In the genomic region with DNA sequence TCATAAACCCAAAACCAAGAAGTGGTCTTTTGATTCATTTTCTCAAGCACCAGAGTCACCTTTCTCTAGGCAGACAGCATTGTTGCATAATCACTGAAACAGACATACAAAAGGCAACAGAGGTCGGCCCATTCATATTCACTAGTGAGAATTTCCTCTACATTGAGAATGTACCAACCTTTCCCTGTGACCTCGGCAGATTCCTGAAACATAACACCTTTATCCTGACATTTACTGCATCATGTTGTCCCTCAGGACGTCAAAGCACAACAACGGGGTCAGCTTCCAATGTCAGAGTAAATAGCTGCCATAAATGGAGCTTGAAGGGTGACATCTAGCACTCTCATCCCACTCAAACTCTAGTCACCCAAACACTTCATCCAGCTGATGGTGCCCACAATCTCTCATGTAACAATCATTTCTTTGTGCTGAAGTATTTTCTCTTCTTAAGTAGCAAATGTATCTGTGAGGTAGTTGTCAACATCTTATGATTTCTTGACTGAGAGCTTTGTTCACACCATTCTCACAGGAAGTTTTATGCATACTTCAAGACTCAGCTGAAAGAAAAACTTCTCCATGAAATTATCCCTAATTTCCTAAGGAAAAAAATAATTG, we compare ENCODE assay signal across 15 cellular contexts.
"Had no signal": no experiment of that assay in that cellular context is flagged by ENCODE, and none has a peak within 500 bp of the region (broad histone marks: within the 10 kb centered on the region; RNA-seq: fewer than 3 reads in every experiment).

No MANE protein-coding gene starts in this region.

- DNase-seq: activated B cell treated with CpG ODN at 0.5 μM for 24 hours; activated naive CD4-positive, alpha-beta T cell treated with anti-CD3 and anti-CD28 coated beads, Interleukin-2, amount 10 ng/mL, durations not matched to agents 7 days and 5 days; effector CD4-positive, alpha-beta T cell; gastrocnemius medialis; immature natural killer cell; naive B cell; posterior cingulate gyrus; small intestine; tibial artery had no signal

- H3K27ac ChIP-seq: coronary artery, gastrocnemius medialis, neutrophil, right atrium auricular region, tibial artery, vagina had no signal

- H3K27ac Mint-ChIP-seq: activated B cell treated with CpG ODN at 0.5 μM for 24 hours; activated naive CD4-positive, alpha-beta T cell treated with anti-CD3 and anti-CD28 coated beads, Interleukin-2, amount 10 ng/mL, durations not matched to agents 7 days and 5 days; activated T-helper 2 cell treated with anti-CD3 and anti-CD28 coated beads, Interferon-gamma antibody, Interleukin-2, Interleukin-4, amounts not matched to agents 10 μg/mL and 5 μg/mL and 100 μg/mL, durations not matched to agents 14 hours and 24 hours and 36 hours; immature natural killer cell; naive B cell; stimulated activated effector memory CD8-positive, alpha-beta T cell treated with anti-CD3 and anti-CD28 coated beads, Interleukin-12 subunit alpha, Interleukin-12 subunit beta, amount 100 ng/mL, for 72 hours had no signal

- ATAC-seq: gastrocnemius medialis; stimulated activated effector memory CD8-positive, alpha-beta T cell treated with anti-CD3 and anti-CD28 coated beads, Interleukin-12 subunit alpha, Interleukin-12 subunit beta, amount 100 ng/mL, for 72 hours had no signal

- H3K9me3 Mint-ChIP-seq: activated B cell treated with CpG ODN at 0.5 μM for 24 hours; activated naive CD4-positive, alpha-beta T cell treated with anti-CD3 and anti-CD28 coated beads, Interleukin-2, amount 10 ng/mL, durations not matched to agents 7 days and 5 days had no signal

- H3K4me3 Mint-ChIP-seq: activated B cell treated with CpG ODN at 0.5 μM for 24 hours; activated naive CD4-positive, alpha-beta T cell treated with anti-CD3 and anti-CD28 coated beads, Interleukin-2, amount 10 ng/mL, durations not matched to agents 7 days and 5 days; immature natural killer cell; naive B cell; stimulated activated effector memory CD8-positive, alpha-beta T cell treated with anti-CD3 and anti-CD28 coated beads, Interleukin-12 subunit alpha, Interleukin-12 subunit beta, amount 100 ng/mL, for 72 hours had no signal

- H3K27me3 Mint-ChIP-seq: activated B cell treated with CpG ODN at 0.5 μM for 24 hours; activated naive CD4-positive, alpha-beta T cell treated with anti-CD3 and anti-CD28 coated beads, Interleukin-2, amount 10 ng/mL, durations not matched to agents 7 days and 5 days; naive B cell had no signal

- H3K4me1 ChIP-seq: gastrocnemius medialis, right atrium auricular region, tibial artery, vagina had no signal

- H3K4me1 Mint-ChIP-seq: activated B cell treated with CpG ODN at 0.5 μM for 24 hours; activated naive CD4-positive, alpha-beta T cell treated with anti-CD3 and anti-CD28 coated beads, Interleukin-2, amount 10 ng/mL, durations not matched to agents 7 days and 5 days; immature natural killer cell; naive B cell; stimulated activated effector memory CD8-positive, alpha-beta T cell treated with anti-CD3 and anti-CD28 coated beads, Interleukin-12 subunit alpha, Interleukin-12 subunit beta, amount 100 ng/mL, for 72 hours had no signal

- H3K9me3 ChIP-seq: gastrocnemius medialis, neutrophil, right atrium auricular region, tibial artery, vagina had no signal

- H3K27me3 ChIP-seq: gastrocnemius medialis, neutrophil, right atrium auricular region, tibial artery, vagina had no signal

- H3K36me3 Mint-ChIP-seq: activated naive CD4-positive, alpha-beta T cell treated with anti-CD3 and anti-CD28 coated beads, Interleukin-2, amount 10 ng/mL, durations not matched to agents 7 days and 5 days; immature natural killer cell; naive B cell; stimulated activated effector memory CD8-positive, alpha-beta T cell treated with anti-CD3 and anti-CD28 coated beads, Interleukin-12 subunit alpha, Interleukin-12 subunit beta, amount 100 ng/mL, for 72 hours had no signal
